8 cellular contexts compared by ENCODE assay signal in genomic region chr22:46072981-46073682, GRCh38.
A peak's percentile ranks its signal among the peaks of the same experiment; 100 is the strongest.
DNase-seq lines count a peak whose midpoint lies in the region; ATAC-seq and TF ChIP-seq lines count a peak whose summit lies in the region.

No MANE protein-coding gene starts in this region.

- H3K27me3 ChIP-seq in CD4-positive, alpha-beta T cell (ENCODE audit: control insufficient read depth, insufficient read depth, low read length): no peaks in the 10 kb centered on the region
- H3K27me3 ChIP-seq in MG63: no peaks in the 10 kb centered on the region
- peaks cover 66% of the 10 kb centered on the region for H3K27me3 ChIP-seq in endodermal cell (ENCODE audit: control insufficient read depth, insufficient read depth, low read length, poor library complexity, severe bottlenecking)

- POLR2A ChIA-PET in CD4-positive, alpha-beta T cell (lab: Charles Lee): interaction anchor here (0.6 to 2.6 kb wide), 7 partner anchors 19 to 67 kb away, joined by 3 to 10 read pairs (median 3); no protein-coding TSS in a partner anchor

- H3K36me3 ChIP-seq in MG63 (peaks cover 61% of the 10 kb centered on the region), endodermal cell (ENCODE audit: control insufficient read depth, insufficient read depth, low read length) (no peaks in the 10 kb centered on the region)

- H3K9me3 ChIP-seq in CD4-positive, alpha-beta T cell (ENCODE audit: control insufficient read depth, low read length): no peaks in the 10 kb centered on the region
- H3K9me3 ChIP-seq in MG63 (no peaks in the 10 kb centered on the region), endodermal cell (ENCODE audit: control insufficient read depth, low read length) (no peaks in the 10 kb centered on the region)

- H3K4me1 ChIP-seq in endodermal cell (ENCODE audit: control insufficient read depth, insufficient read depth, low read length): no peaks in the 10 kb centered on the region

- peak in 1 of 10 experiments; percentile 26 for DNase-seq in CD4-positive, alpha-beta T cell
- no peak for DNase-seq in MG63
- no peak for DNase-seq in endodermal cell
- DNase-seq in neural crest cell (ENCODE audit: low read depth, low spot score): no peak
- DNase-seq in central memory CD4-positive, alpha-beta T cell: no peak
- DNase-seq in 8988T: no peak
- DNase-seq in GF-D8 (lab: John Stamatoyannopoulos, UW): no peak

- H3K27ac Mint-ChIP-seq in CD4-positive, alpha-beta T cell: peak overlapping the region; percentile 72
- H3K27ac Mint-ChIP-seq in endodermal cell (no peak overlapping the region), neural crest cell (ENCODE audit: unreplicated experiment) (no peak overlapping the region)

- 92 to 94% methylated on average over 12 to 16 of the region's 16 CpGs for WGBS in endodermal cell (ENCODE audit: insufficient coverage in 1 of 2, insufficient read length in 1 of 2), 2 experiments

- no peak for ATAC-seq in CD4-positive, alpha-beta T cell (ENCODE audit: poor library complexity)
- no peak for ATAC-seq in HG02884 (IDR thresholded peaks at IDR 0.05; ENCODE audit: unreplicated experiment)

- H3K4me3 Mint-ChIP-seq in CD4-positive, alpha-beta T cell: peak overlapping the region; percentile 83
- H3K4me3 Mint-ChIP-seq in endodermal cell: peak overlapping the region; percentile 34
- peak overlapping the region; percentile 21 for H3K4me3 Mint-ChIP-seq in neural crest cell

- no peaks in the 10 kb centered on the region for H3K27me3 Mint-ChIP-seq in CD4-positive, alpha-beta T cell
- peaks cover 53% of the 10 kb centered on the region for H3K27me3 Mint-ChIP-seq in endodermal cell (ENCODE audit: insufficient read depth)
- peaks cover 79% of the 10 kb centered on the region for H3K27me3 Mint-ChIP-seq in neural crest cell (ENCODE audit: low read depth)

- CTCF ChIA-PET in CD4-positive, alpha-beta T cell (lab: Charles Lee): interaction anchor here (0.6 to 2.2 kb wide), 4 partner anchors 37 to 726 kb away, joined by 3 to 12 read pairs (median 5); no protein-coding TSS in a partner anchor

- H3K4me1 Mint-ChIP-seq in CD4-positive, alpha-beta T cell (ENCODE audit: low read depth): peaks cover 44% of the 10 kb centered on the region
- H3K4me1 Mint-ChIP-seq in endodermal cell (no peaks in the 10 kb centered on the region), neural crest cell (peaks cover 3% of the 10 kb centered on the region)

- intact Hi-C loops in CD4-positive, alpha-beta T cell (cut with DNase I, micrococcal nuclease): loop anchor here in 1 of 2 experiments (2.0 to 5.0 kb wide), 2 partner anchors 60 to 79 kb away; partner anchors contain the start of gene PPARA

- H3K9me3 Mint-ChIP-seq in CD4-positive, alpha-beta T cell: no peaks in the 10 kb centered on the region
- H3K9me3 Mint-ChIP-seq in endodermal cell: no peaks in the 10 kb centered on the region
- H3K9me3 Mint-ChIP-seq in neural crest cell: no peaks in the 10 kb centered on the region

- TF ChIP-seq CTCF in CD4-positive, alpha-beta T cell (IDR thresholded peaks at IDR 0.05): no peak
- TF ChIP-seq CTCF in endodermal cell (conservative IDR thresholded peaks at IDR 0.05): no peak
- no peak for TF ChIP-seq CTCF in neural crest cell (conservative IDR thresholded peaks at IDR 0.05)

- peak overlapping the region; percentile 78 for H3K4me3 ChIP-seq in MG63
- H3K4me3 ChIP-seq in endodermal cell (ENCODE audit: low read length): no peak overlapping the region

- H3K27ac ChIP-seq in CD4-positive, alpha-beta T cell (ENCODE audit: low read depth, low read length): no peak overlapping the region
- H3K27ac ChIP-seq in endodermal cell (ENCODE audit: low read depth, low read length): no peak overlapping the region

- peaks cover 4% of the 10 kb centered on the region for H3K36me3 Mint-ChIP-seq in CD4-positive, alpha-beta T cell (ENCODE audit: low read depth)
- H3K36me3 Mint-ChIP-seq in endodermal cell (ENCODE audit: low read depth): peaks cover 2% of the 10 kb centered on the region
- no peaks in the 10 kb centered on the region for H3K36me3 Mint-ChIP-seq in neural crest cell (ENCODE audit: low read depth)

- no peak overlapping the region for H3K9ac ChIP-seq in endodermal cell (ENCODE audit: extremely low read depth, low read length, poor library complexity, severe bottlenecking)

Comparison
In these comparisons a context has a peak if more than half of its experiments do, and no peak if none do; other contexts are left out.
1. H3K4me3 Mint-ChIP-seq: peak in every context shown above with its lines; median percentile 83 in CD4-positive, alpha-beta T cell; 34 in endodermal cell; 21 in neural crest cell.